In genomic region chr14:60628892-60629291, GRCh38 we compare ENCODE assay signal across 22 cellular contexts.
"Had no signal": no experiment of that assay in that cellular context is flagged by ENCODE, and none has a peak within 500 bp of the region (broad histone marks: within the 10 kb centered on the region; RNA-seq: fewer than 3 reads in every experiment).

No MANE protein-coding gene starts in this region.

- H3K27me3 ChIP-seq: colonic mucosa, gastrocnemius medialis had no signal

- H3K36me3 ChIP-seq: colonic mucosa, esophagus squamous epithelium, gastrocnemius medialis, heart right ventricle, left lung, lower lobe of right lung had no signal

- DNase-seq: colonic mucosa; cortex of kidney; effector CD8-positive, alpha-beta T cell; effector memory CD8-positive, alpha-beta T cell; endodermal cell; erythroblast; esophagus squamous epithelium; foreskin fibroblast; foreskin melanocyte; gastrocnemius medialis; glutamatergic neuron; head of caudate nucleus; heart right ventricle; hippocampal formation; left cardiac atrium; left lung; left ventricle myocardium superior; lower lobe of right lung; mesenchymal stem cell; midbrain had no signal

- H3K27ac ChIP-seq: colonic mucosa, epithelial cell of prostate, esophagus squamous epithelium, heart right ventricle, left lung, lower lobe of right lung had no signal

- H3K4me1 ChIP-seq: colonic mucosa, heart right ventricle had no signal

- H3K9me3 ChIP-seq: colonic mucosa, esophagus squamous epithelium, gastrocnemius medialis, heart right ventricle, left lung, lower lobe of right lung had no signal

- H3K4me3 ChIP-seq: colonic mucosa, esophagus squamous epithelium, gastrocnemius medialis, heart right ventricle, left lung, lower lobe of right lung had no signal

- ATAC-seq: effector memory CD8-positive, alpha-beta T cell; esophagus mucosa; gastrocnemius medialis; heart right ventricle; left cardiac atrium; left lung; left ventricle myocardium superior; lower lobe of right lung had no signal
